Comparison of ENCODE assay signal across 15 cellular contexts in genomic region chr19:18185538-18185937, GRCh38. TPM values are rescaled to one million over a fixed set of nuclear protein-coding genes. Genes with fewer than 3 reads are reported as not detected.
DNase-seq lines count a peak whose midpoint lies in the region; ATAC-seq and TF ChIP-seq lines count a peak whose summit lies in the region.
"Had no signal": no experiment of that assay in that cellular context is flagged by ENCODE, and none has a peak within 500 bp of the region (broad histone marks: within the 10 kb centered on the region; RNA-seq: fewer than 3 reads in every experiment).

No MANE protein-coding gene starts in this region.

- H3K9me2 ChIP-seq in HCT116 (ENCODE audit: insufficient read depth), result no peaks in the 10 kb centered on the region

- no peak for ATAC-seq in HCT116
- peak; percentile 92 for ATAC-seq in WTC11
- ATAC-seq in GM18907 (IDR thresholded peaks at IDR 0.05; ENCODE audit: unreplicated experiment), result no peak
- ATAC-seq: SK-N-SH treated with all-trans-retinoic acid at 6 μM for 48 hours had no signal

- TF ChIP-seq CTCF in HCT116 (IDR thresholded peaks at IDR 0.05 in 2 of 3, conservative IDR thresholded peaks at IDR 0.05 in 1 of 3; ENCODE audit: borderline replicate concordance in 1 of 3, insufficient read depth in 1 of 3, low read depth in 2 of 3, low read length in 2 of 3) (no peak), WTC11 (IDR thresholded peaks at IDR 0.05) (no peak), neural crest cell (conservative IDR thresholded peaks at IDR 0.05) (no peak)

- no peak overlapping the region for H3K4me3 ChIP-seq in HCT116 (replicated peaks in 1 of 2; ENCODE audit: low read depth in 1 of 2, low read length in 2 of 2)

- intact Hi-C loops in HCT116 (cut with micrococcal nuclease), result no loop called here

- H3K27ac ChIP-seq in HCT116 (ENCODE audit: low read depth, low read length), result no peak overlapping the region

- no peak for TF ChIP-seq RAD21 in HCT116 (IDR thresholded peaks at IDR 0.05; ENCODE audit: low read depth)

- TF ChIP-seq POLR2A in HCT116 (IDR thresholded peaks at IDR 0.05; ENCODE audit: borderline replicate concordance, extremely low read depth, insufficient read depth, insufficient read length), result no peak

- DNase-seq in ELF-1 (ENCODE audit: low read depth, low spot score) (peak; percentile 67), HCT116 (ENCODE audit: low read depth, low spot score) (no peak), WTC11 (ENCODE audit: low spot score) (no peak), neural crest cell (ENCODE audit: low read depth, low spot score) (no peak), NCI-H2227 (lab: John Stamatoyannopoulos, UW; ENCODE audit: unreplicated experiment) (no peak), kidney glomerular epithelial cell (lab: John Stamatoyannopoulos, UW) (no peak), NCI-H510A treated with DMSO at 0.1 percent for 48 hours (lab: John Stamatoyannopoulos, UW) (no peak)
- DNase-seq: DMS53, Kasumi-1, NCI-H187, NCI-H2107, SIG-M5 had no signal

- RAD21 ChIA-PET in HCT116 (lab: Charles Lee; ENCODE audit: low non-redundant PET in 1 of 2, low total read pairs in 2 of 2, uncharacterized antibody in 2 of 2, unreplicated experiment in 2 of 2), result no interaction called here

- H3K9me3 Mint-ChIP-seq in WTC11, result no peaks in the 10 kb centered on the region
- no peaks in the 10 kb centered on the region for H3K9me3 Mint-ChIP-seq in neural crest cell
- H3K9me3 Mint-ChIP-seq: CD14-positive monocyte had no signal

- H3K27ac Mint-ChIP-seq in WTC11, result peak overlapping the region; percentile 87
- H3K27ac Mint-ChIP-seq in neural crest cell (ENCODE audit: unreplicated experiment), result peak overlapping the region; percentile 14

- H3K27me3 Mint-ChIP-seq in WTC11 (ENCODE audit: low read depth), result no peaks in the 10 kb centered on the region
- peaks cover 5% of the 10 kb centered on the region for H3K27me3 Mint-ChIP-seq in neural crest cell (ENCODE audit: low read depth)

- H3K4me2 ChIP-seq in HCT116 (ENCODE audit: low read length), result peak overlapping the region; percentile 42; the same call in 1 of the 2 replicates

- no peak overlapping the region for H3K9ac ChIP-seq in HCT116 (ENCODE audit: low read length)

- H3K36me3 Mint-ChIP-seq in WTC11 (no peaks in the 10 kb centered on the region), neural crest cell (ENCODE audit: low read depth) (no peaks in the 10 kb centered on the region)

- no peaks in the 10 kb centered on the region for H3K27me3 ChIP-seq in HCT116 (ENCODE audit: insufficient read depth, low read length)

- peaks cover 14 to 21% of the 10 kb centered on the region in 2 experiments for H3K4me1 ChIP-seq in HCT116 (ENCODE audit: control insufficient read depth in 1 of 2, insufficient read depth in 2 of 2, low read length in 2 of 2)

- no peaks in the 10 kb centered on the region for H3K36me3 ChIP-seq in HCT116 (ENCODE audit: control insufficient read depth in 1 of 2, insufficient read depth in 2 of 2, low read length in 2 of 2)

- H2AFZ ChIP-seq in HCT116 (ENCODE audit: low read depth, low read length, poor library complexity, severe bottlenecking), result no peak overlapping the region

- no peaks in the 10 kb centered on the region for H4K20me1 ChIP-seq in HCT116 (ENCODE audit: insufficient read depth)

- H3K4me3 Mint-ChIP-seq in WTC11 (no peak overlapping the region), neural crest cell (no peak overlapping the region)
- H3K4me3 Mint-ChIP-seq: CD14-positive monocyte had no signal

- BruUV-seq in HCT116 (replicated peaks; lab: Mats Ljungman, UMichigan), result no TSS peak

- no peaks in the 10 kb centered on the region for H3K79me2 ChIP-seq in HCT116 (ENCODE audit: insufficient read depth, low read length)

- CTCF ChIA-PET in HCT116 (lab: Charles Lee) (no interaction called here), WTC11 (lab: Charles Lee) (interaction anchor here (0.8 to 2.6 kb wide), 13 partner anchors 17 to 153 kb away, joined by 3 to 23 read pairs (median 4); a partner anchor contains a TSS)

- POLR2A ChIA-PET in HCT116 (lab: Charles Lee), result no interaction called here
- POLR2A ChIA-PET in WTC11 (lab: Charles Lee), result interaction anchor here (0.6 kb wide), 1 partner anchor 59 kb away, joined by 3 read pairs; no protein-coding TSS in a partner anchor

- H3K9me3 ChIP-seq in HCT116 (ENCODE audit: control insufficient read depth in 1 of 2, insufficient read depth in 1 of 2, low read depth in 1 of 2, low read length in 2 of 2), result no peaks in the 10 kb centered on the region

- H3K4me1 Mint-ChIP-seq in WTC11 (peaks cover 5% of the 10 kb centered on the region), neural crest cell (peaks cover 4% of the 10 kb centered on the region)

TF ChIP-seq in HCT116, 20 proteins besides CTCF, POLR2A, EP300 and RAD21:
- TF ChIP-seq JUND (IDR thresholded peaks at IDR 0.05) (no peak), SRF (IDR thresholded peaks at IDR 0.05; ENCODE audit: low read depth) (no peak)

TF ChIP-seq in WTC11, 78 proteins besides CTCF, POLR2A, EP300 and RAD21 (continues in another document):
- TF ChIP-seq EMX1 (CRISPR knock-in tag; IDR thresholded peaks at IDR 0.05), result no peak
- TF ChIP-seq ZNF232 (CRISPR knock-in tag; IDR thresholded peaks at IDR 0.05), result no peak
- no peak for TF ChIP-seq MAX (CRISPR knock-in tag; IDR thresholded peaks at IDR 0.05)
- TF ChIP-seq OVOL2 (CRISPR knock-in tag; IDR thresholded peaks at IDR 0.05; ENCODE audit: borderline replicate concordance), result no peak
- TF ChIP-seq TEAD4 (CRISPR knock-in tag; IDR thresholded peaks at IDR 0.05), result no peak
- TF ChIP-seq TCF7 (CRISPR knock-in tag; IDR thresholded peaks at IDR 0.05; ENCODE audit: low read depth), result no peak
- TF ChIP-seq JAZF1 (CRISPR knock-in tag; IDR thresholded peaks at IDR 0.05), result no peak
- no peak for TF ChIP-seq ATF2 (CRISPR knock-in tag; IDR thresholded peaks at IDR 0.05; ENCODE audit: borderline replicate concordance, low read depth)
- no peak for TF ChIP-seq TP53 (CRISPR knock-in tag; IDR thresholded peaks at IDR 0.05)
- TF ChIP-seq AR (CRISPR knock-in tag; IDR thresholded peaks at IDR 0.05), result no peak
- no peak for TF ChIP-seq CREM (CRISPR knock-in tag; IDR thresholded peaks at IDR 0.05)

RNA-seq across cellular contexts. Expression of gene MPV17L2, which starts 7.5 kb away (rescaled TPM):
- 18.7 TPM for total RNA-seq in HCT116 (2021; ENCODE audit: unreplicated experiment)
- 19.2 and 19.3 TPM in 2 replicates for polyA plus RNA-seq in HCT116 (2012)
- 26.3 to 29.8 TPM (median 28.0 TPM) in 3 replicates for total RNA-seq in WTC11 (2021)
- total RNA-seq in neural crest cell, result 16.9 and 17.2 TPM in 2 replicates

RNA-seq across cellular contexts. Expression of gene IFI30, which starts 11.9 kb away (rescaled TPM):
- total RNA-seq in HCT116 (2021; ENCODE audit: unreplicated experiment) (64.6 TPM), WTC11 (2021) (20.2 to 30.3 TPM (median 26.2 TPM) in 3 replicates), neural crest cell (not detected in 2 replicates)
- polyA plus RNA-seq in HCT116 (2012), result 62.9 and 82.1 TPM in 2 replicates

RNA-seq across cellular contexts. Expression of gene RAB3A, which starts 18.3 kb away (rescaled TPM):
- total RNA-seq in HCT116 (2021; ENCODE audit: unreplicated experiment) (10.6 TPM), WTC11 (2021) (12.2 to 14.7 TPM (median 14.6 TPM) in 3 replicates), neural crest cell (9.2 and 9.9 TPM in 2 replicates)
- polyA plus RNA-seq in HCT116 (2012), result 18.2 and 22.6 TPM in 2 replicates

RNA-seq across cellular contexts. Expression of gene PIK3R2, which starts 32.6 kb away (rescaled TPM):
- total RNA-seq in HCT116 (2021; ENCODE audit: unreplicated experiment) (53.4 TPM), WTC11 (2021) (51.9 to 56.9 TPM (median 53.8 TPM) in 3 replicates), neural crest cell (72.5 and 74.8 TPM in 2 replicates)
- polyA plus RNA-seq in HCT116 (2012), result 21.2 and 32.2 TPM in 2 replicates

RNA-seq across cellular contexts. Expression of gene PDE4C, which starts 40.7 kb away (rescaled TPM):
- total RNA-seq in HCT116 (2021; ENCODE audit: unreplicated experiment), result 1.5 TPM
- 0.46 and 0.52 TPM in 2 replicates for polyA plus RNA-seq in HCT116 (2012)
- 3.0 to 5.7 TPM (median 3.8 TPM) in 3 replicates for total RNA-seq in WTC11 (2021)
- 0.09 and 0.25 TPM in 2 replicates for total RNA-seq in neural crest cell
- polyA plus RNA-seq: CD14-positive monocyte had no signal

Comparison
In these comparisons a context has a peak if more than half of its experiments do, and no peak if none do; other contexts are left out.
1. RNA of gene IFI30, which starts 11.9 kb away (total RNA-seq): 64.6 TPM in HCT116 (single experiment) and 20.2 to 30.3 TPM in WTC11; not detected in neural crest cell; every median in the first group is over 10 times any median in the second.